10 cellular contexts compared by ENCODE assay signal in genomic region chr20:17992224-17992637, GRCh38.
DNase-seq lines count a peak whose midpoint lies in the region; ATAC-seq lines count a peak whose summit lies in the region.
"Had no signal": no experiment of that assay in that cellular context is flagged by ENCODE, and none has a peak within 500 bp of the region (broad histone marks: within the 10 kb centered on the region; RNA-seq: fewer than 3 reads in every experiment).

No MANE protein-coding gene starts in this region.

- H3K9me3 Mint-ChIP-seq in stimulated activated effector memory CD8-positive, alpha-beta T cell treated with anti-CD3 and anti-CD28 coated beads, Interleukin-12 subunit alpha, Interleukin-12 subunit beta, amount 100 ng/mL, for 72 hours, result no peaks in the 10 kb centered on the region

- peaks cover 53% of the 10 kb centered on the region for H3K36me3 Mint-ChIP-seq in stimulated activated effector memory CD8-positive, alpha-beta T cell treated with anti-CD3 and anti-CD28 coated beads, Interleukin-12 subunit alpha, Interleukin-12 subunit beta, amount 100 ng/mL, for 72 hours

- peaks cover 19% of the 10 kb centered on the region for H3K4me1 Mint-ChIP-seq in stimulated activated effector memory CD8-positive, alpha-beta T cell treated with anti-CD3 and anti-CD28 coated beads, Interleukin-12 subunit alpha, Interleukin-12 subunit beta, amount 100 ng/mL, for 72 hours

- ATAC-seq in HG02870 (IDR thresholded peaks at IDR 0.05; ENCODE audit: unreplicated experiment) (peak; percentile 70), HG03135 (IDR thresholded peaks at IDR 0.05; ENCODE audit: unreplicated experiment) (no peak)
- ATAC-seq in stimulated activated effector memory CD8-positive, alpha-beta T cell treated with anti-CD3 and anti-CD28 coated beads, Interleukin-12 subunit alpha, Interleukin-12 subunit beta, amount 100 ng/mL, for 72 hours, result peak; percentile 93

- peak overlapping the region; percentile 64 for H3K4me3 Mint-ChIP-seq in stimulated activated effector memory CD8-positive, alpha-beta T cell treated with anti-CD3 and anti-CD28 coated beads, Interleukin-12 subunit alpha, Interleukin-12 subunit beta, amount 100 ng/mL, for 72 hours

- peak; percentile 69 for DNase-seq in activated effector memory CD4-positive, alpha-beta T cell treated with anti-CD3 and anti-CD28 coated beads, Interleukin-2, amount 50 U/mL, for 16 hours
- DNase-seq in activated effector memory CD4-positive, alpha-beta T cell treated with Interleukin-2 at 50 U/mL for 16 hours, result no peak
- DNase-seq in activated T-cell treated with anti-CD3 and anti-CD28 coated beads, Interleukin-2, amount 50 U/mL, for 48 hours, result peak; percentile 68 to 75
- DNase-seq in stimulated activated effector memory CD8-positive, alpha-beta T cell treated with anti-CD3 and anti-CD28 coated beads, Interleukin-12 subunit alpha, Interleukin-12 subunit beta, amount 100 ng/mL, for 72 hours (ENCODE audit: low spot score in 2 of 2), result peak in 1 of 2 donors; percentile 65
- DNase-seq in NCI-H1048 (lab: John Stamatoyannopoulos, UW) (no peak), DMS53 (lab: John Stamatoyannopoulos, UW) (no peak)
- DNase-seq: NCI-H774, retina had no signal

- H3K27ac Mint-ChIP-seq in stimulated activated effector memory CD8-positive, alpha-beta T cell treated with anti-CD3 and anti-CD28 coated beads, Interleukin-12 subunit alpha, Interleukin-12 subunit beta, amount 100 ng/mL, for 72 hours, result peak overlapping the region; percentile 56

Comparison
In these comparisons a context has a peak if more than half of its experiments do, and no peak if none do; other contexts are left out.
1. DNase-seq: peak in activated effector memory CD4-positive, alpha-beta T cell treated with anti-CD3 and anti-CD28 coated beads, Interleukin-2, amount 50 U/mL, for 16 hours (single experiment) and activated T-cell treated with anti-CD3 and anti-CD28 coated beads, Interleukin-2, amount 50 U/mL, for 48 hours (2 of 2); none in activated effector memory CD4-positive, alpha-beta T cell treated with Interleukin-2 at 50 U/mL for 16 hours (single experiment), NCI-H1048 (single experiment) and DMS53 (single experiment).